ENCODE assay signal across 8 cellular contexts in genomic region chr1:1115830-1116700, GRCh38. TPM values are rescaled to one million over a fixed set of nuclear protein-coding genes. Genes with fewer than 3 reads are reported as not detected.
DNase-seq lines count a peak whose midpoint lies in the region; TF ChIP-seq lines count a peak whose summit lies in the region.

TSS of gene C1orf159 (minus strand) at chr1:1116089. CDS start at chr1:1091543, 24,546 bp downstream.

- DNase-seq in GF-D8 (lab: John Stamatoyannopoulos, UW): peak; percentile 95
- peak; percentile 85 for DNase-seq in HFF-Myc (ENCODE audit: extremely low read depth, low read depth)
- peak; percentile 99 for DNase-seq in NAMALWA (ENCODE audit: low spot score)
- DNase-seq in SK-N-MC (ENCODE audit: low read depth, low spot score): peak; percentile 78
- peak; percentile 99 for DNase-seq in activated naive CD4-positive, alpha-beta T cell treated with anti-CD3 and anti-CD28 coated beads for 36 hours
- peak; percentile 94 for DNase-seq in germinal center (ENCODE audit: low spot score)
- DNase-seq in substantia nigra (lab: John Stamatoyannopoulos, UW): peak; percentile 68 to 100 (median 98)

- peaks cover 69% of the 10 kb centered on the region for H3K27me3 ChIP-seq in neutrophil

- H3K4me1 ChIP-seq in neutrophil (ENCODE audit: control insufficient read depth in 1 of 2, insufficient read depth in 1 of 2, low read depth in 1 of 2, low read length in 1 of 2): peaks cover 9 to 14% of the 10 kb centered on the region in 2 experiments

- CTCF ChIA-PET in activated naive CD4-positive, alpha-beta T cell treated with anti-CD3 and anti-CD28 coated beads for 36 hours (lab: Charles Lee): interaction anchor here (1.2 kb wide), 2 partner anchors 132 to 171 kb away, joined by 5 to 8 read pairs; no protein-coding TSS in a partner anchor

- no peak for TF ChIP-seq CTCF in HFF-Myc (IDR thresholded peaks at IDR 0.05; ENCODE audit: low read depth, low read length, missing control alignments)
- peak; percentile 31 for TF ChIP-seq CTCF in neutrophil (IDR thresholded peaks at IDR 0.05)

- H3K27ac ChIP-seq in SK-N-MC (peak within 1 kb of the TSS; percentile 57; the same call in 1 of the 2 replicates), neutrophil (peak within 1 kb of the TSS; percentile 44), substantia nigra (ENCODE audit: low read depth, low read length, poor library complexity, severe bottlenecking) (peak within 1 kb of the TSS; percentile 78)

- H3K36me3 ChIP-seq in SK-N-MC (ENCODE audit: insufficient read depth, low read length) (peaks cover 11% of the 10 kb centered on the region), neutrophil (no peaks in the 10 kb centered on the region)

- peaks cover 17% of the 10 kb centered on the region for H3K4me1 Mint-ChIP-seq in activated naive CD4-positive, alpha-beta T cell treated with anti-CD3 and anti-CD28 coated beads for 36 hours (ENCODE audit: low read depth)

- peak within 1 kb of the TSS; percentile 63 for H3K4me3 ChIP-seq in HFF-Myc (replicated peaks; ENCODE audit: low read depth, low read length)
- H3K4me3 ChIP-seq in SK-N-MC: peak within 1 kb of the TSS; percentile 88
- H3K4me3 ChIP-seq in neutrophil (ENCODE audit: low read depth in 1 of 2, low read length in 1 of 2): peak within 1 kb of the TSS; percentile 71 to 93

- H3K9ac ChIP-seq in SK-N-MC (ENCODE audit: insufficient read length): peak within 1 kb of the TSS; percentile 80

- H3K9me3 ChIP-seq in SK-N-MC (ENCODE audit: low read depth, low read length): no peaks in the 10 kb centered on the region
- H3K9me3 ChIP-seq in neutrophil: peaks cover 4% of the 10 kb centered on the region

- H3K36me3 Mint-ChIP-seq in activated naive CD4-positive, alpha-beta T cell treated with anti-CD3 and anti-CD28 coated beads for 36 hours (ENCODE audit: low read depth): peaks cover 21% of the 10 kb centered on the region

- H3K9me3 Mint-ChIP-seq in activated naive CD4-positive, alpha-beta T cell treated with anti-CD3 and anti-CD28 coated beads for 36 hours: peaks cover 4% of the 10 kb centered on the region

- peak within 1 kb of the TSS; percentile 82 for H3K4me3 Mint-ChIP-seq in activated naive CD4-positive, alpha-beta T cell treated with anti-CD3 and anti-CD28 coated beads for 36 hours

- H3K27me3 Mint-ChIP-seq in activated naive CD4-positive, alpha-beta T cell treated with anti-CD3 and anti-CD28 coated beads for 36 hours (ENCODE audit: low read depth): no peaks in the 10 kb centered on the region

- peak within 1 kb of the TSS; percentile 65 for H3K27ac Mint-ChIP-seq in activated naive CD4-positive, alpha-beta T cell treated with anti-CD3 and anti-CD28 coated beads for 36 hours

- intact Hi-C loops in activated naive CD4-positive, alpha-beta T cell treated with anti-CD3 and anti-CD28 coated beads for 36 hours (cut with micrococcal nuclease): loop anchor here (1.0 to 2.0 kb wide), 10 partner anchors 52 to 259 kb away; partner anchors contain the start of genes AURKAIP1, B3GALT6, NOC2L and PUSL1

RNA-seq across cellular contexts. Expression of gene C1orf159, which starts in this region (rescaled TPM):
- total RNA-seq in activated naive CD4-positive, alpha-beta T cell treated with anti-CD3 and anti-CD28 coated beads for 36 hours: 10 to 100 TPM; 14.9 to 18.6 TPM

Comparison
In these comparisons a context has a peak if more than half of its experiments do, and no peak if none do; other contexts are left out.
1. Peak in every context shown above with its lines: DNase-seq, H3K4me3 ChIP-seq and H3K27ac ChIP-seq.